ENCODE assay signal across 8 cellular contexts in the genomic region with DNA sequence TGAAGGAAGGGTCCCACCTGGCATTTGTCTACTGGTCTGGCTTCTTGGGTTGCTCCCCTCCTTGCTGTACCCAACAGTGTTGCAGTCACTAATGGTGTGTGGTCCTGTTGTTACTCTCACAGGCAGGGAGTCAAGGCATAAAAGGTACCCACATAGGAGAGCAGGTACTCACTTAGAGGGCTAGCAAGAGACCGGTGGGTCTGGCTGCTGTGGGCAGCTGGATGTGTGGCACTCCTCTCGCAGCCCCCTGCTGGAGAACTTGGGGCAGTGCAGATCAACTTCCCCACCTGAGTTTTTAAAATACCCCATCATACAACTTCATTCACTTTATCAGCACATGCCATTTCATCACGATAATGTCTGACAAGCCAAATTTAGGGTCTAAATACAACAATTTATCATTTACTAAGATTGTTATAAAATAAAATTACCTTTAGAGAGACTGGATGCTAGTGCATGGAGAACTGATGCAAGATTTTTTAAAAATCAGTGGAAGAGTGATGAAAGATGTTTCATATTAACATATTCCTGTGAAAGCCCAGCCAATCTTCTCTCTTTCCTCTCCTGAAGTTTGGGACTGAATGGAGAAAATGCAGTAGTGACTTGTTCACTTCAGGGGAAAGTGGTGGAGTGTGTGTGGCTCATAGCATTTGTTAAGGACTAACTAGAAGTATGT. TPM values are rescaled to one million over a fixed set of nuclear protein-coding genes. Genes with fewer than 3 reads are reported as not detected.
A peak's percentile ranks its signal among the peaks of the same experiment; 100 is the strongest.
DNase-seq lines count a peak whose midpoint lies in the region; ATAC-seq and TF ChIP-seq lines count a peak whose summit lies in the region.

No MANE protein-coding gene starts in this region.

- DNase-seq in CD14-positive monocyte (ENCODE audit: low spot score): no peak
- peak; percentile 50 for DNase-seq in NCI-H1092 treated with DMSO at 0.1 percent for 48 hours (lab: John Stamatoyannopoulos, UW)
- DNase-seq in activated B cell treated with CpG ODN at 0.5 μM for 24 hours: peak; percentile 27
- DNase-seq in coronary artery (ENCODE audit: low spot score): no peak
- peak in 1 of 2 donors; percentile 63 for DNase-seq in stimulated activated effector memory CD8-positive, alpha-beta T cell treated with anti-CD3 and anti-CD28 coated beads, Interleukin-12 subunit alpha, Interleukin-12 subunit beta, amount 100 ng/mL, for 72 hours (ENCODE audit: low spot score in 2 of 2)

- POLR2A ChIA-PET in activated B cell treated with CpG ODN at 0.5 μM for 24 hours (lab: Charles Lee): no interaction called here

- TF ChIP-seq CTCF in CD14-positive monocyte (IDR thresholded peaks at IDR 0.05) (peak; percentile 96), activated B cell treated with CpG ODN at 0.5 μM for 24 hours (IDR thresholded peaks at IDR 0.05) (peak; percentile 43), coronary artery (IDR thresholded peaks at IDR 0.05) (peak; percentile 64), liver (IDR thresholded peaks at IDR 0.05; ENCODE audit: low read depth, low read length, missing input control) (peak; percentile 81)

- WGBS in liver: 24% methylated on average over 3 of the region's 3 CpGs

- H3K9me3 Mint-ChIP-seq in CD14-positive monocyte (peaks cover 0 to 2% (median 0%) of the 10 kb centered on the region in 7 donors), activated B cell treated with CpG ODN at 0.5 μM for 24 hours (no peaks in the 10 kb centered on the region)
- H3K9me3 Mint-ChIP-seq in stimulated activated effector memory CD8-positive, alpha-beta T cell treated with anti-CD3 and anti-CD28 coated beads, Interleukin-12 subunit alpha, Interleukin-12 subunit beta, amount 100 ng/mL, for 72 hours: no peaks in the 10 kb centered on the region

- CTCF ChIA-PET in activated B cell treated with CpG ODN at 0.5 μM for 24 hours (lab: Charles Lee): interaction anchor here (1.0 to 2.0 kb wide), 8 partner anchors 9 to 134 kb away, joined by 4 to 12 read pairs (median 4); no protein-coding TSS in a partner anchor

- intact Hi-C loops in CD14-positive monocyte (cut with micrococcal nuclease) (loop anchor here in 1 of 2 donors (10.0 kb wide), 1 partner anchor 353 kb away; no protein-coding TSS in a partner anchor), activated B cell treated with CpG ODN at 0.5 μM for 24 hours (cut with micrococcal nuclease) (loop anchor here (1.0 kb wide), 1 partner anchor 132 kb away; no protein-coding TSS in a partner anchor)

- ATAC-seq in GM19043 (IDR thresholded peaks at IDR 0.05; ENCODE audit: low read depth, unreplicated experiment) (peak; percentile 51), activated B cell treated with CpG ODN at 0.5 μM for 24 hours (ENCODE audit: low read depth) (peak; percentile 56), GM18868 (IDR thresholded peaks at IDR 0.05; ENCODE audit: unreplicated experiment) (no peak)
- ATAC-seq in stimulated activated effector memory CD8-positive, alpha-beta T cell treated with anti-CD3 and anti-CD28 coated beads, Interleukin-12 subunit alpha, Interleukin-12 subunit beta, amount 100 ng/mL, for 72 hours: peak; percentile 65

- H3K27me3 ChIP-seq in liver (ENCODE audit: control insufficient read depth in 4 of 4, insufficient read depth in 4 of 4, low read length in 3 of 4): no peaks in the 10 kb centered on the region

- peaks cover 2 to 5% (median 4%) of the 10 kb centered on the region in 3 donors for H3K27me3 Mint-ChIP-seq in CD14-positive monocyte (ENCODE audit: low read depth in 3 of 3)
- H3K27me3 Mint-ChIP-seq in activated B cell treated with CpG ODN at 0.5 μM for 24 hours: no peaks in the 10 kb centered on the region

- TF ChIP-seq RAD21 in liver (IDR thresholded peaks at IDR 0.05): peak; percentile 84 to 91

- H3K9me3 ChIP-seq in liver (ENCODE audit: control insufficient read depth in 4 of 4, low read length in 3 of 4): no peaks in the 10 kb centered on the region

- no peak overlapping the region for H3K4me3 ChIP-seq in coronary artery
- no peak overlapping the region for H3K4me3 ChIP-seq in liver (ENCODE audit: low read depth in 1 of 3, low read length in 3 of 3)

- H3K4me1 Mint-ChIP-seq in CD14-positive monocyte (peaks cover 20% of the 10 kb centered on the region), activated B cell treated with CpG ODN at 0.5 μM for 24 hours (peaks cover 11% of the 10 kb centered on the region)
- H3K4me1 Mint-ChIP-seq in stimulated activated effector memory CD8-positive, alpha-beta T cell treated with anti-CD3 and anti-CD28 coated beads, Interleukin-12 subunit alpha, Interleukin-12 subunit beta, amount 100 ng/mL, for 72 hours: peaks cover 35% of the 10 kb centered on the region

- peaks cover 0 to 2% of the 10 kb centered on the region in 2 donors for H3K36me3 Mint-ChIP-seq in CD14-positive monocyte
- H3K36me3 Mint-ChIP-seq in activated B cell treated with CpG ODN at 0.5 μM for 24 hours (ENCODE audit: low read depth): no peaks in the 10 kb centered on the region
- H3K36me3 Mint-ChIP-seq in stimulated activated effector memory CD8-positive, alpha-beta T cell treated with anti-CD3 and anti-CD28 coated beads, Interleukin-12 subunit alpha, Interleukin-12 subunit beta, amount 100 ng/mL, for 72 hours: no peaks in the 10 kb centered on the region

- H3K36me3 ChIP-seq in liver (ENCODE audit: control insufficient read depth in 4 of 4, insufficient read depth in 3 of 4, low read depth in 1 of 4, low read length in 3 of 4): peaks cover 0 to 1% (median 0%) of the 10 kb centered on the region in 4 donors

- H3K27ac ChIP-seq in coronary artery: no peak overlapping the region
- no peak overlapping the region for H3K27ac ChIP-seq in liver (ENCODE audit: low read depth in 1 of 2, low read length in 2 of 2)

- H3K27ac Mint-ChIP-seq in CD14-positive monocyte: no peak overlapping the region
- no peak overlapping the region for H3K27ac Mint-ChIP-seq in activated B cell treated with CpG ODN at 0.5 μM for 24 hours
- H3K27ac Mint-ChIP-seq in stimulated activated effector memory CD8-positive, alpha-beta T cell treated with anti-CD3 and anti-CD28 coated beads, Interleukin-12 subunit alpha, Interleukin-12 subunit beta, amount 100 ng/mL, for 72 hours: peak overlapping the region; percentile 12

- H3K9ac ChIP-seq in liver (ENCODE audit: low read depth in 1 of 2, low read length in 2 of 2): no peak overlapping the region

- peaks cover 0 to 29% (median 24%) of the 10 kb centered on the region in 4 donors for H3K4me1 ChIP-seq in liver (ENCODE audit: control insufficient read depth in 4 of 4, insufficient read depth in 4 of 4, low read length in 3 of 4)

- H3K4me3 Mint-ChIP-seq in CD14-positive monocyte: no peak overlapping the region
- no peak overlapping the region for H3K4me3 Mint-ChIP-seq in activated B cell treated with CpG ODN at 0.5 μM for 24 hours
- H3K4me3 Mint-ChIP-seq in stimulated activated effector memory CD8-positive, alpha-beta T cell treated with anti-CD3 and anti-CD28 coated beads, Interleukin-12 subunit alpha, Interleukin-12 subunit beta, amount 100 ng/mL, for 72 hours: no peak overlapping the region

TF ChIP-seq in liver, 16 proteins besides CTCF, POLR2A, EP300 and RAD21:
- TF ChIP-seq, protein P1, sequence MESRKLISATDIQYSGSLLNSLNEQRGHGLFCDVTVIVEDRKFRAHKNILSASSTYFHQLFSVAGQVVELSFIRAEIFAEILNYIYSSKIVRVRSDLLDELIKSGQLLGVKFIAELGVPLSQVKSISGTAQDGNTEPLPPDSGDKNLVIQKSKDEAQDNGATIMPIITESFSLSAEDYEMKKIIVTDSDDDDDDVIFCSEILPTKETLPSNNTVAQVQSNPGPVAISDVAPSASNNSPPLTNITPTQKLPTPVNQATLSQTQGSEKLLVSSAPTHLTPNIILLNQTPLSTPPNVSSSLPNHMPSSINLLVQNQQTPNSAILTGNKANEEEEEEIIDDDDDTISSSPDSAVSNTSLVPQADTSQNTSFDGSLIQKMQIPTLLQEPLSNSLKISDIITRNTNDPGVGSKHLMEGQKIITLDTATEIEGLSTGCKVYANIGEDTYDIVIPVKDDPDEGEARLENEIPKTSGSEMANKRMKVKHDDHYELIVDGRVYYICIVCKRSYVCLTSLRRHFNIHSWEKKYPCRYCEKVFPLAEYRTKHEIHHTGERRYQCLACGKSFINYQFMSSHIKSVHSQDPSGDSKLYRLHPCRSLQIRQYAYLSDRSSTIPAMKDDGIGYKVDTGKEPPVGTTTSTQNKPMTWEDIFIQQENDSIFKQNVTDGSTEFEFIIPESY (IDR thresholded peaks at IDR 0.05): no peak
- TF ChIP-seq HNF4A (conservative IDR thresholded peaks at IDR 0.05) (no peak), TAF1 (conservative IDR thresholded peaks at IDR 0.05) (no peak)

RNA-seq across cellular contexts. Expression of a gene that starts 42.8 kb away (rescaled TPM):
- polyA plus RNA-seq in CD14-positive monocyte: 1 to 10 TPM; 2.0 to 4.1 TPM
- 6.9 and 10.5 TPM in 2 replicates for total RNA-seq in activated B cell treated with CpG ODN at 0.5 μM for 24 hours
- 1 to 10 TPM; 4.7 to 8.6 TPM for total RNA-seq in liver
- 10 to 100 TPM in 1 of 2 donors, 1 to 10 TPM in 1; 7.1 to 18.1 TPM for polyA plus RNA-seq in liver

Comparison
In these comparisons a context has a peak if more than half of its experiments do, and no peak if none do; other contexts are left out.
1. DNase-seq: peak in NCI-H1092 treated with DMSO at 0.1 percent for 48 hours (single experiment) and activated B cell treated with CpG ODN at 0.5 μM for 24 hours (single experiment); none in CD14-positive monocyte (single experiment) and coronary artery (single experiment).
2. CTCF ChIP-seq: peak in every context shown above with its lines; median percentile 96 in CD14-positive monocyte; 81 in liver; 64 in coronary artery; 43 in activated B cell treated with CpG ODN at 0.5 μM for 24 hours.